ENCODE assay signal across 8 cellular contexts in the genomic region with DNA sequence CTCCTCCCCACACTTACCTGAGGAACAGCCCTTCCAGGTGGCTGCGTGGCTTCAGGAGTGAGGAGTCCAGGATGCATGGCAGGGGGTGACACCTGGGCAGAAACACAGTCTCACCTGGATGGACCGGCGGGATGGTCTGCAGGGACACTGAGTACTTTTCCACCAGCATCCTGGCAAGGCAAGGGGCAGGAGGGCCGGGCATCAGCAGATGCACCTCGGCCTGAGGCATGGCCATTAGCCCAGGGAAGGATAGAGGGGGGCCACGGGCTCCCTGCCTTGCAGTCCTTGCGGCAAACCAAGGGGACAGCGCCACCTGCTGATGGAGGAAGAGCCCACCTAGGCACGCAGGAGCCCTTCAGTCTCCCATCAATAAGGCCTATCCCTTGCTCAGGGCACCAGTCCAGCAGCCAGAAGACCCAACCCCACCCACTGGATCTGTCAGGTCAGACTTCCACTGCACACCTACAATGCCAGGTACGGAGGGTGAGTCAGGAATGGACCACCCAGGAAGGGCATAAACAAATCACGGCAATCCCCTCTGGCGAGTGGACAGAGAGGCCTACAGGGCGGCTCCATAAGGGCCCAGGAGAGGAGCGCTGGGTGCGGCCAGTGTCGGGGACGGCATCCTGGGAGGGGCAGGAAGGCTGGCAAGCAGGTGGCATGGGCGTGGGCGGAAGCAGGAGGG. TPM values are rescaled to one million over a fixed set of nuclear protein-coding genes. Genes with fewer than 3 reads are reported as not detected.
DNase-seq lines count a peak whose midpoint lies in the region; ATAC-seq lines count a peak whose summit lies in the region.

No MANE protein-coding gene starts in this region.

- ATAC-seq in HG02588 (IDR thresholded peaks at IDR 0.05; ENCODE audit: unreplicated experiment) (peak; percentile 64), left ventricle myocardium superior (peak; percentile 98), sciatic nerve (peak; percentile 96), GM21367 (IDR thresholded peaks at IDR 0.05; ENCODE audit: unreplicated experiment) (no peak)

- intact Hi-C loops in left ventricle myocardium superior (cut with micrococcal nuclease) (no loop called here), sciatic nerve (cut with DNase I) (no loop called here)

- peak; percentile 97 for DNase-seq in DMS53 (lab: John Stamatoyannopoulos, UW)
- DNase-seq in NCI-H2029 (lab: John Stamatoyannopoulos, UW): peak; percentile 83
- peak; percentile 56 to 87 (median 72) for DNase-seq in T-helper 2 cell
- DNase-seq in amniotic epithelial cell (ENCODE audit: low read depth): peak; percentile 70
- DNase-seq in left ventricle myocardium superior: peak; percentile 94
- DNase-seq in sciatic nerve (ENCODE audit: low spot score): peak; percentile 97

RNA-seq across cellular contexts. Expression of gene FAM178B, which starts 26.0 kb away (rescaled TPM):
- total RNA-seq in left ventricle myocardium superior (not detected), sciatic nerve (23.1 TPM)

Comparison
In these comparisons a context has a peak if more than half of its experiments do, and no peak if none do; other contexts are left out.
1. RNA of gene FAM178B, which starts 26.0 kb away (total RNA-seq): 23.1 TPM in sciatic nerve (single experiment); not detected in left ventricle myocardium superior (single experiment); every median in the first group is over 10 times any median in the second.
2. Peak in every context shown above with its lines, with median percentiles within 50 percentile points of each other: DNase-seq.